ENCODE assay signal across 32 cellular contexts in the genomic region with DNA sequence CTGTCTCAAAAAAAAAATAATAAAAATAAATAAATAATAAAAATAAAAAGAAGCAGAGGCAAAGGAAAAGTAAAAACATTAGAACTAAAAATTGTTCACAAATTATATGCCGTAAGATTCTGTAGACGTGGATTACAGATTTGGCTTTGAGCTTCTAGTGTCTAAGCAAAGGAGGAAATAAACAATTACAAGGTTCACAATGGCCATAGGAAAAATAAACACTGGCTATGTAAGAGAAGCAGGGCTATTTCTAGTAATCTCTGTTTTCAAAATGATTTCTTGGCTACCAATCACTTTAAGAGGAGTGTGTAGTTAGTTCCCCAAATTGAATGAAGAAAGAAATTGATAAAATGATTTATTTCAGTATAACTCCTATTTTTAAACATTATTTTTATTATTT.
"Had no signal": no experiment of that assay in that cellular context is flagged by ENCODE, and none has a peak within 500 bp of the region (broad histone marks: within the 10 kb centered on the region; RNA-seq: fewer than 3 reads in every experiment).

No MANE protein-coding gene starts in this region.

- ATAC-seq: Panc1, Right ventricle myocardium inferior, SK-N-SH treated with all-trans-retinoic acid at 6 μM for 48 hours, T-cell had no signal

- H3K4me3 ChIP-seq: PC-9, SJCRH30, SK-N-MC had no signal

- H3K9me3 ChIP-seq: SJCRH30 had no signal

- FAIRE-seq: RCC 7860 had no signal

- H3K4me1 ChIP-seq: SJCRH30 had no signal

- H3K27me3 ChIP-seq: SJCRH30 had no signal

- DNase-seq: Karpas-422, KBM-7, MM.1S, MV-4-11, NCI-H1092, NCI-H1105, NCI-H1417 treated with DMSO at 0.1 percent for 48 hours, NCI-H1694, NCI-H187, NCI-H1930, NCI-H2081 treated with DMSO at 0.1 percent for 48 hours, NCI-H2107, NCI-H2171, NCI-H226, NCI-H446 treated with DMSO at 0.1 percent for 48 hours, NCI-H510A, NCI-H524, NCI-H526, NCI-H69, NCI-H748 treated with DMSO at 0.1 percent for 48 hours, PC-9, SHP77, SIG-M5, SJCRH30, T-cell had no signal

- H3K36me3 ChIP-seq: SJCRH30 had no signal

- H3K27ac ChIP-seq: KMS-11, PC-9, RWPE1, SJCRH30, SK-N-MC had no signal
